In genomic region chr3:14124223-14124614, GRCh38 we compare ENCODE assay signal across 8 cellular contexts. TPM values are rescaled to one million over a fixed set of nuclear protein-coding genes. Genes with fewer than 3 reads are reported as not detected.
DNase-seq lines count a peak whose midpoint lies in the region; ATAC-seq and TF ChIP-seq lines count a peak whose summit lies in the region.

No MANE protein-coding gene starts in this region.

- TF ChIP-seq CTCF in mesothelial cell of epicardium (IDR thresholded peaks at IDR 0.05; ENCODE audit: unreplicated experiment): no peak

- ATAC-seq in HG02798 (IDR thresholded peaks at IDR 0.05; ENCODE audit: poor library complexity, unreplicated experiment): peak; percentile 49

- peak overlapping the region; percentile 88 for H3K27ac Mint-ChIP-seq in mesothelial cell of epicardium

- H3K36me3 Mint-ChIP-seq in mesothelial cell of epicardium: peaks cover 24% of the 10 kb centered on the region

- H3K9me3 ChIP-seq in endocrine pancreas (ENCODE audit: control insufficient read depth, low read length): no peaks in the 10 kb centered on the region

- DNase-seq in NCI-H345 (lab: John Stamatoyannopoulos, UW) (peak; percentile 28), NCI-H345 treated with DMSO at 0.1 percent for 48 hours (lab: John Stamatoyannopoulos, UW; ENCODE audit: unreplicated experiment) (no peak), NCI-H146 treated with DMSO at 0.1 percent for 48 hours (lab: John Stamatoyannopoulos, UW; ENCODE audit: unreplicated experiment) (peak; percentile 3), mesothelial cell of epicardium (ENCODE audit: low spot score in 2 of 2, unreplicated experiment in 2 of 2) (no peak)
- peak; percentile 68 to 73 for DNase-seq in activated CD4-positive, alpha-beta T cell treated with anti-CD3 and anti-CD28 coated beads, Interleukin-2, amount 50 U/mL, for 48 hours
- peak; percentile 52 to 62 for DNase-seq in stimulated activated CD8-positive, alpha-beta memory T cell treated with anti-CD3 and anti-CD28 coated beads, Interleukin-7, amount 100 ng/mL, for 4 hours (ENCODE audit: low read depth in 2 of 2)

- peaks cover 45% of the 10 kb centered on the region for H3K4me1 Mint-ChIP-seq in mesothelial cell of epicardium

- no peaks in the 10 kb centered on the region for H3K27me3 ChIP-seq in endocrine pancreas (ENCODE audit: control insufficient read depth, insufficient read depth, low read length)

- H3K4me3 Mint-ChIP-seq in mesothelial cell of epicardium: peak overlapping the region; percentile 100

- H3K4me1 ChIP-seq in endocrine pancreas (ENCODE audit: control insufficient read depth, insufficient read depth, low read length): peaks cover 3% of the 10 kb centered on the region

- H3K9me3 Mint-ChIP-seq in mesothelial cell of epicardium: no peaks in the 10 kb centered on the region

- H3K4me3 ChIP-seq in endocrine pancreas (ENCODE audit: control insufficient read depth, insufficient read depth, low read length): peak overlapping the region; percentile 74

- no peaks in the 10 kb centered on the region for H3K36me3 ChIP-seq in endocrine pancreas (ENCODE audit: control insufficient read depth, insufficient read depth, low read length)

- peak overlapping the region; percentile 42 for H3K9ac ChIP-seq in endocrine pancreas (ENCODE audit: control insufficient read depth, insufficient read depth, low read length)

- no peaks in the 10 kb centered on the region for H3K27me3 Mint-ChIP-seq in mesothelial cell of epicardium (ENCODE audit: low read depth)

RNA-seq across cellular contexts. Expression of gene CHCHD4, which starts 0.5 kb away (rescaled TPM):
- total RNA-seq in mesothelial cell of epicardium: 7.1 to 7.3 TPM (median 7.3 TPM) in 3 replicates

RNA-seq across cellular contexts. Expression of gene TMEM43, which starts 0.6 kb away (rescaled TPM):
- total RNA-seq in mesothelial cell of epicardium: 50.0 to 52.5 TPM (median 51.5 TPM) in 3 replicates

RNA-seq across cellular contexts. Expression of gene XPC, which starts 54.2 kb away (rescaled TPM):
- 47.5 to 52.0 TPM (median 47.8 TPM) in 3 replicates for total RNA-seq in mesothelial cell of epicardium

RNA-seq across cellular contexts. Expression of gene LSM3, which starts 54.4 kb away (rescaled TPM):
- total RNA-seq in mesothelial cell of epicardium: 9.6 to 10.9 TPM (median 9.7 TPM) in 3 replicates

Comparison
In these comparisons a context has a peak if more than half of its experiments do, and no peak if none do; other contexts are left out.
1. DNase-seq: peak in NCI-H345 (single experiment), NCI-H146 treated with DMSO at 0.1 percent for 48 hours (single experiment), activated CD4-positive, alpha-beta T cell treated with anti-CD3 and anti-CD28 coated beads, Interleukin-2, amount 50 U/mL, for 48 hours (2 of 2) and stimulated activated CD8-positive, alpha-beta memory T cell treated with anti-CD3 and anti-CD28 coated beads, Interleukin-7, amount 100 ng/mL, for 4 hours (2 of 2); none in NCI-H345 treated with DMSO at 0.1 percent for 48 hours (single experiment) and mesothelial cell of epicardium (0 of 2).